9 cellular contexts compared by ENCODE assay signal in genomic region chr4:118398226-118399090, GRCh38. TPM values are rescaled to one million over a fixed set of nuclear protein-coding genes. Genes with fewer than 3 reads are reported as not detected.
DNase-seq lines count a peak whose midpoint lies in the region; ATAC-seq and TF ChIP-seq lines count a peak whose summit lies in the region.
"Had no signal": no experiment of that assay in that cellular context is flagged by ENCODE, and none has a peak within 500 bp of the region (broad histone marks: within the 10 kb centered on the region; RNA-seq: fewer than 3 reads in every experiment).

No MANE protein-coding gene starts in this region.

- DNase-seq in GM20000 (ENCODE audit: low spot score) (peak; percentile 15), SIG-M5 (lab: John Stamatoyannopoulos, UW) (peak; percentile 1), GM03348 (ENCODE audit: low spot score) (no peak), erythroblast (lab: John Stamatoyannopoulos, UW) (no peak), left ventricle myocardium inferior (no peak), UCSD-AML1 (lab: John Stamatoyannopoulos, UW; ENCODE audit: unreplicated experiment) (no peak)
- DNase-seq: NCI-H2029 treated with DMSO at 0.1 percent for 48 hours had no signal

- intact Hi-C loops in left ventricle myocardium inferior (cut with micrococcal nuclease): no loop called here

- no peaks in the 10 kb centered on the region for H3K9me3 ChIP-seq in left ventricle myocardium inferior (replicated peaks)

- no peaks in the 10 kb centered on the region for H3K36me3 ChIP-seq in left ventricle myocardium inferior

- no peak overlapping the region for H3K4me3 ChIP-seq in left ventricle myocardium inferior

- ATAC-seq in HG03135 (IDR thresholded peaks at IDR 0.05; ENCODE audit: unreplicated experiment): peak; percentile 93

- H3K27me3 ChIP-seq in left ventricle myocardium inferior (ENCODE audit: low read depth): peaks cover 30% of the 10 kb centered on the region

- no peak overlapping the region for H3K27ac ChIP-seq in left ventricle myocardium inferior (replicated peaks)

- no peak for TF ChIP-seq POLR2A in erythroblast (IDR thresholded peaks at IDR 0.05; ENCODE audit: low read length)

- H3K4me1 ChIP-seq in left ventricle myocardium inferior: no peaks in the 10 kb centered on the region

- TF ChIP-seq CTCF in GM12872 (IDR thresholded peaks at IDR 0.05; ENCODE audit: insufficient read depth, low read depth, low read length): 0 out of 3 replicates have a peak, but pooled peaks have one; percentile 13
- no peak for TF ChIP-seq CTCF in GM20000 (IDR thresholded peaks at IDR 0.05; ENCODE audit: extremely low read depth, missing control alignments)
- no peak for TF ChIP-seq CTCF in left ventricle myocardium inferior (IDR thresholded peaks at IDR 0.05; ENCODE audit: borderline replicate concordance)

RNA-seq across cellular contexts. Expression of gene PRSS12, which starts 45.7 kb away (rescaled TPM):
- not detected for total RNA-seq in left ventricle myocardium inferior

Comparison
In these comparisons a context has a peak if more than half of its experiments do, and no peak if none do; other contexts are left out.
1. DNase-seq: peak in GM20000 (single experiment) and SIG-M5 (single experiment); none in GM03348 (single experiment), erythroblast (0 of 2), left ventricle myocardium inferior (single experiment) and UCSD-AML1 (single experiment).